Comparison of ENCODE assay signal across 20 cellular contexts in genomic region chr12:80941916-80942315, GRCh38. TPM values are rescaled to one million over a fixed set of nuclear protein-coding genes. Genes with fewer than 3 reads are reported as not detected.
"Had no signal": no experiment of that assay in that cellular context is flagged by ENCODE, and none has a peak within 500 bp of the region (broad histone marks: within the 10 kb centered on the region; RNA-seq: fewer than 3 reads in every experiment).

No MANE protein-coding gene starts in this region.

- DNase-seq: activated CD4-positive, alpha-beta T cell treated with anti-CD3 and anti-CD28 coated beads for 1 hour; activated gamma-delta T cell; adrenal gland; effector CD8-positive, alpha-beta T cell; heart left ventricle; kidney; midbrain; nephron progenitor cell; occipital lobe; small intestine; stimulated activated CD4-positive, alpha-beta T cell treated with anti-CD3 and anti-CD28 coated beads, Interleukin-4, amount 100 ng/mL, for 1 hour; stomach; SW 1271; T-helper 2 cell; WERI-Rb-1 had no signal

- H3K4me3 ChIP-seq: adrenal gland, breast epithelium, gastroesophageal sphincter, heart left ventricle, lung, right atrium auricular region, stomach had no signal

RNA-seq across cellular contexts. Expression of gene LIN7A, which starts 4.2 kb away (rescaled TPM):
- total RNA-seq: activated CD8-positive, alpha-beta memory T cell treated with anti-CD3 and anti-CD28 coated beads for 36 hours had no signal
